ENCODE assay signal across 1 cellular context in the genomic region with DNA sequence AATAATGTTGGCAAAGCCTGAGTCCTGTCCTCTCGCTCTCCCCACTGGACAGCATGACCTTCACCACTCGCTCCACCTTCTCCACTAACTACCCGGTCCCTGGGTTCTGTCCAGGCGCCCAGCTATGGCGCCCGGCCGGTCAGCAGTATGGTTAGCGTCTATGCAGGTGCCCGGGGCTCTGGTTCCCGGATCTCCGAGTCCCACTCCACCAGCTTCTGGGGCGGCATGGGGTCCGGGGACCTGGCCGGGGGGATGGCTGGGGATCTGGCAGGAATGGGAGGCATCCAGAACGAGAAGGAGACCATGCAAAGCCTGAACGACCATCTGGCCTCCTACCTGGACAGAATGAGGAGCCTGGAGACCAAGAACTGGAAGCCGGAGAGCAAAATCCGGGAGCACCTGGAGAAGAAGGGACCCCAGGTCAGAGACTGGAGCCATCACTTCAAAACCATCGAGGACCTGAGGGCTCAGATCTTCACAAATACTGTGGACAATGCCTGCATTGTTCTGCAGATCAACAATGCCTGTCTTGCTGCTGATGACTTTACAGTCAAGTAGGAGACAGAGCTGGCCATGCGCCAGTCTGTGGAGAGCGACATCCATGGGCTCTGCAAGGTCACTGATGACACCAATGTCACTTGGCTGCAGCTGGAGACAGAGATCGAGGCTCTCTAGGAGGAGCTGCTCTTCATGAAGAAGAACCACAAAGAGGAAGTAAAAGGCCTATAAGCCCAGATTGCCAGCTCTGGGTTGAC.
A peak's percentile ranks its signal among the peaks of the same experiment; 100 is the strongest.
TF ChIP-seq lines count a peak whose summit lies in the region.

No MANE protein-coding gene starts in this region.

TF ChIP-seq in HepG2, 621 proteins besides CTCF, POLR2A, EP300 and RAD21 (continued from another document and continues in another):
- no peak for TF ChIP-seq ZNF24 (IDR thresholded peaks at IDR 0.05)
- TF ChIP-seq RCOR2 (CRISPR knock-in tag; IDR thresholded peaks at IDR 0.05), result 0 out of 2 replicates have a peak, but pooled peaks have one; percentile 29
- TF ChIP-seq, protein P1, sequence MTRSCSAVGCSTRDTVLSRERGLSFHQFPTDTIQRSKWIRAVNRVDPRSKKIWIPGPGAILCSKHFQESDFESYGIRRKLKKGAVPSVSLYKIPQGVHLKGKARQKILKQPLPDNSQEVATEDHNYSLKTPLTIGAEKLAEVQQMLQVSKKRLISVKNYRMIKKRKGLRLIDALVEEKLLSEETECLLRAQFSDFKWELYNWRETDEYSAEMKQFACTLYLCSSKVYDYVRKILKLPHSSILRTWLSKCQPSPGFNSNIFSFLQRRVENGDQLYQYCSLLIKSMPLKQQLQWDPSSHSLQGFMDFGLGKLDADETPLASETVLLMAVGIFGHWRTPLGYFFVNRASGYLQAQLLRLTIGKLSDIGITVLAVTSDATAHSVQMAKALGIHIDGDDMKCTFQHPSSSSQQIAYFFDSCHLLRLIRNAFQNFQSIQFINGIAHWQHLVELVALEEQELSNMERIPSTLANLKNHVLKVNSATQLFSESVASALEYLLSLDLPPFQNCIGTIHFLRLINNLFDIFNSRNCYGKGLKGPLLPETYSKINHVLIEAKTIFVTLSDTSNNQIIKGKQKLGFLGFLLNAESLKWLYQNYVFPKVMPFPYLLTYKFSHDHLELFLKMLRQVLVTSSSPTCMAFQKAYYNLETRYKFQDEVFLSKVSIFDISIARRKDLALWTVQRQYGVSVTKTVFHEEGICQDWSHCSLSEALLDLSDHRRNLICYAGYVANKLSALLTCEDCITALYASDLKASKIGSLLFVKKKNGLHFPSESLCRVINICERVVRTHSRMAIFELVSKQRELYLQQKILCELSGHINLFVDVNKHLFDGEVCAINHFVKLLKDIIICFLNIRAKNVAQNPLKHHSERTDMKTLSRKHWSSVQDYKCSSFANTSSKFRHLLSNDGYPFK (CRISPR knock-in tag; IDR thresholded peaks at IDR 0.05; ENCODE audit: borderline replicate concordance), result no peak
- TF ChIP-seq FOXA3 (CRISPR knock-in tag; IDR thresholded peaks at IDR 0.05), result peak; percentile 19; the same call in 1 of the 2 replicates
- TF ChIP-seq SOX13 (IDR thresholded peaks at IDR 0.05), result peak; percentile 77
- TF ChIP-seq SOX13 (CRISPR knock-in tag; conservative IDR thresholded peaks at IDR 0.05 in 1 of 2, IDR thresholded peaks at IDR 0.05 in 1 of 2), result peak in 1 of 2 experiments; percentile 97; a peak in 2 of 4 replicates
- TF ChIP-seq SOX5 (CRISPR knock-in tag; IDR thresholded peaks at IDR 0.05; ENCODE audit: borderline replicate concordance), result peak; percentile 96
- no peak for TF ChIP-seq ARID2 (CRISPR knock-in tag; IDR thresholded peaks at IDR 0.05; ENCODE audit: borderline replicate concordance)
- TF ChIP-seq, protein P2, sequence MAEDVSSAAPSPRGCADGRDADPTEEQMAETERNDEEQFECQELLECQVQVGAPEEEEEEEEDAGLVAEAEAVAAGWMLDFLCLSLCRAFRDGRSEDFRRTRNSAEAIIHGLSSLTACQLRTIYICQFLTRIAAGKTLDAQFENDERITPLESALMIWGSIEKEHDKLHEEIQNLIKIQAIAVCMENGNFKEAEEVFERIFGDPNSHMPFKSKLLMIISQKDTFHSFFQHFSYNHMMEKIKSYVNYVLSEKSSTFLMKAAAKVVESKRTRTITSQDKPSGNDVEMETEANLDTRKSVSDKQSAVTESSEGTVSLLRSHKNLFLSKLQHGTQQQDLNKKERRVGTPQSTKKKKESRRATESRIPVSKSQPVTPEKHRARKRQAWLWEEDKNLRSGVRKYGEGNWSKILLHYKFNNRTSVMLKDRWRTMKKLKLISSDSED (CRISPR knock-in tag; IDR thresholded peaks at IDR 0.05), result no peak
- no peak for TF ChIP-seq KDM5A (IDR thresholded peaks at IDR 0.05; ENCODE audit: borderline replicate concordance, low read length)
- peak; percentile 66 for TF ChIP-seq AGO2 (optimal IDR thresholded peaks at IDR 0.05; ENCODE audit: low read depth, low read length)
- TF ChIP-seq BHLHE40 (IDR thresholded peaks at IDR 0.05; ENCODE audit: low read length), result no peak
- TF ChIP-seq PHF21A (CRISPR knock-in tag; IDR thresholded peaks at IDR 0.05), result no peak
- TF ChIP-seq ZNF468 (CRISPR knock-in tag; IDR thresholded peaks at IDR 0.05), result no peak
- no peak for TF ChIP-seq SUZ12 (IDR thresholded peaks at IDR 0.05; ENCODE audit: low read depth, low read length)
- TF ChIP-seq, protein P3, sequence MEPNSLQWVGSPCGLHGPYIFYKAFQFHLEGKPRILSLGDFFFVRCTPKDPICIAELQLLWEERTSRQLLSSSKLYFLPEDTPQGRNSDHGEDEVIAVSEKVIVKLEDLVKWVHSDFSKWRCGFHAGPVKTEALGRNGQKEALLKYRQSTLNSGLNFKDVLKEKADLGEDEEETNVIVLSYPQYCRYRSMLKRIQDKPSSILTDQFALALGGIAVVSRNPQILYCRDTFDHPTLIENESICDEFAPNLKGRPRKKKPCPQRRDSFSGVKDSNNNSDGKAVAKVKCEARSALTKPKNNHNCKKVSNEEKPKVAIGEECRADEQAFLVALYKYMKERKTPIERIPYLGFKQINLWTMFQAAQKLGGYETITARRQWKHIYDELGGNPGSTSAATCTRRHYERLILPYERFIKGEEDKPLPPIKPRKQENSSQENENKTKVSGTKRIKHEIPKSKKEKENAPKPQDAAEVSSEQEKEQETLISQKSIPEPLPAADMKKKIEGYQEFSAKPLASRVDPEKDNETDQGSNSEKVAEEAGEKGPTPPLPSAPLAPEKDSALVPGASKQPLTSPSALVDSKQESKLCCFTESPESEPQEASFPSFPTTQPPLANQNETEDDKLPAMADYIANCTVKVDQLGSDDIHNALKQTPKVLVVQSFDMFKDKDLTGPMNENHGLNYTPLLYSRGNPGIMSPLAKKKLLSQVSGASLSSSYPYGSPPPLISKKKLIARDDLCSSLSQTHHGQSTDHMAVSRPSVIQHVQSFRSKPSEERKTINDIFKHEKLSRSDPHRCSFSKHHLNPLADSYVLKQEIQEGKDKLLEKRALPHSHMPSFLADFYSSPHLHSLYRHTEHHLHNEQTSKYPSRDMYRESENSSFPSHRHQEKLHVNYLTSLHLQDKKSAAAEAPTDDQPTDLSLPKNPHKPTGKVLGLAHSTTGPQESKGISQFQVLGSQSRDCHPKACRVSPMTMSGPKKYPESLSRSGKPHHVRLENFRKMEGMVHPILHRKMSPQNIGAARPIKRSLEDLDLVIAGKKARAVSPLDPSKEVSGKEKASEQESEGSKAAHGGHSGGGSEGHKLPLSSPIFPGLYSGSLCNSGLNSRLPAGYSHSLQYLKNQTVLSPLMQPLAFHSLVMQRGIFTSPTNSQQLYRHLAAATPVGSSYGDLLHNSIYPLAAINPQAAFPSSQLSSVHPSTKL (CRISPR knock-in tag; IDR thresholded peaks at IDR 0.05), result peak; percentile 71
- TF ChIP-seq, protein P4, sequence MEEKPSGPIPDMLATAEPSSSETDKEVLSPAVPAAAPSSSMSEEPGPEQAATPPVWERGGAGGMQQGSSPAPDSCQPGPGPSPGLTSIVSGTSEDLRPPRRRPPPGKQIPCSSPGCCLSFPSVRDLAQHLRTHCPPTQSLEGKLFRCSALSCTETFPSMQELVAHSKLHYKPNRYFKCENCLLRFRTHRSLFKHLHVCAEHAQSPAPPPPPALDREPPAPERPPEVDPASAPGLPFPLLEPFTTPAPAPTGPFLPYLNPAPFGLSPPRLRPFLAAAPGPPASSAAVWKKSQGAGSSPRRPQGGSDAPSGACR (CRISPR knock-in tag; IDR thresholded peaks at IDR 0.05), result no peak
- no peak for TF ChIP-seq ZNF567 (CRISPR knock-in tag; IDR thresholded peaks at IDR 0.05; ENCODE audit: borderline replicate concordance)
- TF ChIP-seq, protein P5, sequence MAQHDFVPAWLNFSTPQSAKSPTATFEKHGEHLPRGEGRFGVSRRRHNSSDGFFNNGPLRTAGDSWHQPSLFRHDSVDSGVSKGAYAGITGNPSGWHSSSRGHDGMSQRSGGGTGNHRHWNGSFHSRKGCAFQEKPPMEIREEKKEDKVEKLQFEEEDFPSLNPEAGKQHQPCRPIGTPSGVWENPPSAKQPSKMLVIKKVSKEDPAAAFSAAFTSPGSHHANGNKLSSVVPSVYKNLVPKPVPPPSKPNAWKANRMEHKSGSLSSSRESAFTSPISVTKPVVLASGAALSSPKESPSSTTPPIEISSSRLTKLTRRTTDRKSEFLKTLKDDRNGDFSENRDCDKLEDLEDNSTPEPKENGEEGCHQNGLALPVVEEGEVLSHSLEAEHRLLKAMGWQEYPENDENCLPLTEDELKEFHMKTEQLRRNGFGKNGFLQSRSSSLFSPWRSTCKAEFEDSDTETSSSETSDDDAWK (CRISPR knock-in tag; IDR thresholded peaks at IDR 0.05), result no peak
- TF ChIP-seq TBL1XR1 (IDR thresholded peaks at IDR 0.05; ENCODE audit: borderline replicate concordance, low read length, partially characterized antibody), result no peak
- no peak for TF ChIP-seq ZNF431 (CRISPR knock-in tag; IDR thresholded peaks at IDR 0.05; ENCODE audit: borderline replicate concordance, low read depth)
- no peak for TF ChIP-seq ZNF296 (CRISPR knock-in tag; conservative IDR thresholded peaks at IDR 0.05)
- TF ChIP-seq, protein P6, sequence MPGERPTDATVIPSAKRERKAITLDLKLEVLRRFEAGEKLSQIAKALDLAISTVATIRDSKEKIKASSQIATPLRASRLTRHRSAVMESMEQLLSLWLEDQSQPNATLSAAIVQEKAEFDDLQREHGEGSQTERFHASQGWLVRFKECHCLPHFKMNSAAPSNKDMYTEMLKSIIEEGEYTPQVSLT (CRISPR knock-in tag; IDR thresholded peaks at IDR 0.05; ENCODE audit: borderline replicate concordance, low read depth), result no peak
- no peak for TF ChIP-seq ZNF670 (CRISPR knock-in tag; IDR thresholded peaks at IDR 0.05; ENCODE audit: borderline replicate concordance)
- TF ChIP-seq CBX1 (IDR thresholded peaks at IDR 0.05; ENCODE audit: low read depth), result no peak
- no peak for TF ChIP-seq DPF2 (CRISPR knock-in tag; IDR thresholded peaks at IDR 0.05; ENCODE audit: borderline replicate concordance, low read depth)
- TF ChIP-seq ATRX (CRISPR knock-in tag; IDR thresholded peaks at IDR 0.05; ENCODE audit: borderline replicate concordance), result no peak
- peak; percentile 29; the same call in 1 of the 2 replicates for TF ChIP-seq ZNF263 (CRISPR knock-in tag; IDR thresholded peaks at IDR 0.05)
- no peak for TF ChIP-seq ZNF557 (CRISPR knock-in tag; IDR thresholded peaks at IDR 0.05)
- TF ChIP-seq, protein P7, sequence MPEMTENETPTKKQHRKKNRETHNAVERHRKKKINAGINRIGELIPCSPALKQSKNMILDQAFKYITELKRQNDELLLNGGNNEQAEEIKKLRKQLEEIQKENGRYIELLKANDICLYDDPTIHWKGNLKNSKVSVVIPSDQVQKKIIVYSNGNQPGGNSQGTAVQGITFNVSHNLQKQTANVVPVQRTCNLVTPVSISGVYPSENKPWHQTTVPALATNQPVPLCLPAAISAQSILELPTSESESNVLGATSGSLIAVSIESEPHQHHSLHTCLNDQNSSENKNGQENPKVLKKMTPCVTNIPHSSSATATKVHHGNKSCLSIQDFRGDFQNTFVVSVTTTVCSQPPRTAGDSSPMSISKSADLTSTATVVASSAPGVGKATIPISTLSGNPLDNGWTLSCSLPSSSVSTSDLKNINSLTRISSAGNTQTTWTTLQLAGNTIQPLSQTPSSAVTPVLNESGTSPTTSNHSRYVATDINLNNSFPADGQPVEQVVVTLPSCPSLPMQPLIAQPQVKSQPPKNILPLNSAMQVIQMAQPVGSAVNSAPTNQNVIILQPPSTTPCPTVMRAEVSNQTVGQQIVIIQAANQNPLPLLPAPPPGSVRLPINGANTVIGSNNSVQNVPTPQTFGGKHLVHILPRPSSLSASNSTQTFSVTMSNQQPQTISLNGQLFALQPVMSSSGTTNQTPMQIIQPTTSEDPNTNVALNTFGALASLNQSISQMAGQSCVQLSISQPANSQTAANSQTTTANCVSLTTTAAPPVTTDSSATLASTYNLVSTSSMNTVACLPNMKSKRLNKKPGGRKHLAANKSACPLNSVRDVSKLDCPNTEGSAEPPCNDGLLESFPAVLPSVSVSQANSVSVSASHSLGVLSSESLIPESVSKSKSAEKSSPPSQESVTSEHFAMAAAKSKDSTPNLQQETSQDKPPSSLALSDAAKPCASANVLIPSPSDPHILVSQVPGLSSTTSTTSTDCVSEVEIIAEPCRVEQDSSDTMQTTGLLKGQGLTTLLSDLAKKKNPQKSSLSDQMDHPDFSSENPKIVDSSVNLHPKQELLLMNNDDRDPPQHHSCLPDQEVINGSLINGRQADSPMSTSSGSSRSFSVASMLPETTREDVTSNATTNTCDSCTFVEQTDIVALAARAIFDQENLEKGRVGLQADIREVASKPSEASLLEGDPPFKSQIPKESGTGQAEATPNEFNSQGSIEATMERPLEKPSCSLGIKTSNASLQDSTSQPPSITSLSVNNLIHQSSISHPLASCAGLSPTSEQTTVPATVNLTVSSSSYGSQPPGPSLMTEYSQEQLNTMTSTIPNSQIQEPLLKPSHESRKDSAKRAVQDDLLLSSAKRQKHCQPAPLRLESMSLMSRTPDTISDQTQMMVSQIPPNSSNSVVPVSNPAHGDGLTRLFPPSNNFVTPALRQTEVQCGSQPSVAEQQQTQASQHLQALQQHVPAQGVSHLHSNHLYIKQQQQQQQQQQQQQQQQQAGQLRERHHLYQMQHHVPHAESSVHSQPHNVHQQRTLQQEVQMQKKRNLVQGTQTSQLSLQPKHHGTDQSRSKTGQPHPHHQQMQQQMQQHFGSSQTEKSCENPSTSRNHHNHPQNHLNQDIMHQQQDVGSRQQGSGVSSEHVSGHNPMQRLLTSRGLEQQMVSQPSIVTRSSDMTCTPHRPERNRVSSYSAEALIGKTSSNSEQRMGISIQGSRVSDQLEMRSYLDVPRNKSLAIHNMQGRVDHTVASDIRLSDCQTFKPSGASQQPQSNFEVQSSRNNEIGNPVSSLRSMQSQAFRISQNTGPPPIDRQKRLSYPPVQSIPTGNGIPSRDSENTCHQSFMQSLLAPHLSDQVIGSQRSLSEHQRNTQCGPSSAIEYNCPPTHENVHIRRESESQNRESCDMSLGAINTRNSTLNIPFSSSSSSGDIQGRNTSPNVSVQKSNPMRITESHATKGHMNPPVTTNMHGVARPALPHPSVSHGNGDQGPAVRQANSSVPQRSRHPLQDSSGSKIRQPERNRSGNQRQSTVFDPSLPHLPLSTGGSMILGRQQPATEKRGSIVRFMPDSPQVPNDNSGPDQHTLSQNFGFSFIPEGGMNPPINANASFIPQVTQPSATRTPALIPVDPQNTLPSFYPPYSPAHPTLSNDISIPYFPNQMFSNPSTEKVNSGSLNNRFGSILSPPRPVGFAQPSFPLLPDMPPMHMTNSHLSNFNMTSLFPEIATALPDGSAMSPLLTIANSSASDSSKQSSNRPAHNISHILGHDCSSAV (CRISPR knock-in tag; IDR thresholded peaks at IDR 0.05; ENCODE audit: borderline replicate concordance), result no peak
- TF ChIP-seq ZNF12 (CRISPR knock-in tag; IDR thresholded peaks at IDR 0.05), result peak; percentile 39; the same call in 1 of the 2 replicates
- no peak for TF ChIP-seq ZSCAN30 (CRISPR knock-in tag; IDR thresholded peaks at IDR 0.05)
- TF ChIP-seq NCOA5 (CRISPR knock-in tag; IDR thresholded peaks at IDR 0.05), result no peak
- TF ChIP-seq ZSCAN31 (CRISPR knock-in tag; IDR thresholded peaks at IDR 0.05; ENCODE audit: low read depth), result no peak
- TF ChIP-seq, protein P8, sequence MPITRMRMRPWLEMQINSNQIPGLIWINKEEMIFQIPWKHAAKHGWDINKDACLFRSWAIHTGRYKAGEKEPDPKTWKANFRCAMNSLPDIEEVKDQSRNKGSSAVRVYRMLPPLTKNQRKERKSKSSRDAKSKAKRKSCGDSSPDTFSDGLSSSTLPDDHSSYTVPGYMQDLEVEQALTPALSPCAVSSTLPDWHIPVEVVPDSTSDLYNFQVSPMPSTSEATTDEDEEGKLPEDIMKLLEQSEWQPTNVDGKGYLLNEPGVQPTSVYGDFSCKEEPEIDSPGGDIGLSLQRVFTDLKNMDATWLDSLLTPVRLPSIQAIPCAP (CRISPR knock-in tag; IDR thresholded peaks at IDR 0.05; ENCODE audit: low read depth), result no peak
- TF ChIP-seq TBP (CRISPR knock-in tag; IDR thresholded peaks at IDR 0.05), result no peak
- TF ChIP-seq HOXA9 (CRISPR knock-in tag; IDR thresholded peaks at IDR 0.05; ENCODE audit: borderline replicate concordance), result no peak
- no peak for TF ChIP-seq ATF7 (IDR thresholded peaks at IDR 0.05)
- peak; percentile 64; the same call in 1 of the 2 replicates for TF ChIP-seq ATF7 (CRISPR knock-in tag; IDR thresholded peaks at IDR 0.05)
- no peak for TF ChIP-seq MAFG (CRISPR knock-in tag; IDR thresholded peaks at IDR 0.05)
- no peak for TF ChIP-seq KMT2A (CRISPR knock-in tag; IDR thresholded peaks at IDR 0.05)
- no peak for TF ChIP-seq ZNF30 (CRISPR knock-in tag; IDR thresholded peaks at IDR 0.05)
